In the genomic region with DNA sequence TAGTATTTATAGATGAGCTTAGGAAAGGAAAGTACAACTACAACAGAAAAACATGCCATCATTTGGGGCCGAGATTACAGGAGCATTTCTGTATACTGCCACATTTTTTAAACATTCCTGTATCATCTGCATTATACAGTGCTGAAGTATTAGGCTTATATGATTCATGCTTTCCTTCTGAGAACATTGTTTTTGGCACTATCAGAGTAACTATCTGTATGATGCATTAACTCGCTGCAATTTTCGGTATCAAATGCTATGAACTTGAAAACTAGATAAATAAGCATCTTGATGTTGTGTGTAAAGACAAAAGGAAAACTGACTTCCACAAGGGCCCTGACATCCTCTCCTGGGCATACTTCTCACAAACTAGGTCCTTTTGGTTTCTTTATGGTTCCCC, we compare ENCODE assay signal across 17 cellular contexts.
"Had no signal": no experiment of that assay in that cellular context is flagged by ENCODE, and none has a peak within 500 bp of the region (broad histone marks: within the 10 kb centered on the region; RNA-seq: fewer than 3 reads in every experiment).

No MANE protein-coding gene starts in this region.

- H3K4me1 ChIP-seq: body of pancreas, spleen, stomach had no signal

- H3K4me2 ChIP-seq: hepatocyte had no signal

- H2AFZ ChIP-seq: hepatocyte had no signal

- H3K36me3 ChIP-seq: spleen, stomach, thoracic aorta, WERI-Rb-1 had no signal

- H3K4me3 ChIP-seq: body of pancreas, hepatocyte, spleen, stomach, thoracic aorta had no signal

- H3K9me3 ChIP-seq: body of pancreas, spleen, stomach, thoracic aorta had no signal

- H3K27ac ChIP-seq: body of pancreas, epithelial cell of prostate, hepatocyte, spleen, stomach, thoracic aorta, WERI-Rb-1 had no signal

- H3K27me3 ChIP-seq: body of pancreas, hepatocyte, spleen, stomach had no signal

- DNase-seq: activated CD4-positive, alpha-beta memory T cell treated with anti-CD3 and anti-CD28 coated beads for 36 hours; activated CD8-positive, alpha-beta memory T cell treated with anti-CD3 and anti-CD28 coated beads, Interleukin-2, amount 10 ng/mL, durations not matched to agents 7 days and 5 days; activated naive CD4-positive, alpha-beta T cell treated with anti-CD3 and anti-CD28 coated beads, Interleukin-2, amount 10 ng/mL, durations not matched to agents 7 days and 5 days; activated T-cell treated with anti-CD3 and anti-CD28 coated beads, Interleukin-2, amount 50 U/mL, for 24 hours; body of pancreas; effector memory CD8-positive, alpha-beta T cell; left ventricle myocardium superior; mesendoderm; nucleus accumbens; right cardiac atrium; spleen; stomach; T-helper 17 cell; WERI-Rb-1 had no signal
